Comparison of ENCODE assay signal across 22 cellular contexts in genomic region chr3:52250122-52250521, GRCh38. TPM values are rescaled to one million over a fixed set of nuclear protein-coding genes. Genes with fewer than 3 reads are reported as not detected.
DNase-seq lines count a peak whose midpoint lies in the region; ATAC-seq and TF ChIP-seq lines count a peak whose summit lies in the region.
"Had no signal": no experiment of that assay in that cellular context is flagged by ENCODE, and none has a peak within 500 bp of the region (broad histone marks: within the 10 kb centered on the region; RNA-seq: fewer than 3 reads in every experiment).

No MANE protein-coding gene starts in this region.

- H3K27ac ChIP-seq in BLaER1 (no peak overlapping the region), gastroesophageal sphincter (no peak overlapping the region)
- no peak overlapping the region for H3K27ac ChIP-seq in CD8-positive, alpha-beta T cell (ENCODE audit: low read depth, low read length)
- H3K27ac ChIP-seq: body of pancreas, transverse colon had no signal

- intact Hi-C loops in CD8-positive, alpha-beta T cell (cut with DNase I, micrococcal nuclease) = no loop called here

- 60% methylated on average over 1 of the region's 1 CpG; no CpG with 5 or more reads in 1 of the 2 donors for WGBS in gastroesophageal sphincter (ENCODE audit: low coverage in 1 of 2), 2 donors

- H3K4me1 ChIP-seq in BLaER1 (peaks cover 56% of the 10 kb centered on the region), gastroesophageal sphincter (peaks cover 0 to 39% (median under 1%) of the 10 kb centered on the region in 3 donors)
- peaks cover 92% of the 10 kb centered on the region for H3K4me1 ChIP-seq in CD8-positive, alpha-beta T cell (ENCODE audit: insufficient read depth, low read length)
- H3K4me1 ChIP-seq: BE2C had no signal

- no peak for TF ChIP-seq CTCF in CD8-positive, alpha-beta T cell (IDR thresholded peaks at IDR 0.05)
- no peak for TF ChIP-seq CTCF in gastroesophageal sphincter (IDR thresholded peaks at IDR 0.05)

- POLR2A ChIA-PET in CD8-positive, alpha-beta T cell (lab: Charles Lee) = interaction anchor here (1.2 to 28.6 kb wide), 7 partner anchors 10 to 47 kb away, joined by 3 to 685 read pairs (median 8); partner anchors contain the start of genes GLYCTK, TWF2 and WDR82
- POLR2A ChIA-PET in naive thymus-derived CD8-positive, alpha-beta T cell (lab: Charles Lee) = interaction anchor here (43.1 to 58.8 kb wide), 3 partner anchors 0 to 33 kb away, joined by 1452 to 1841 read pairs (median 1452); partner anchors contain the start of genes GLYCTK, PPM1M, TLR9 and TWF2

- H3K9me3 Mint-ChIP-seq in CD8-positive, alpha-beta T cell = no peaks in the 10 kb centered on the region
- H3K9me3 Mint-ChIP-seq in activated naive CD4-positive, alpha-beta T cell treated with anti-CD3 and anti-CD28 coated beads, Interleukin-2, amount 50 U/mL, for 72 hours = no peaks in the 10 kb centered on the region
- H3K9me3 Mint-ChIP-seq in naive thymus-derived CD8-positive, alpha-beta T cell = no peaks in the 10 kb centered on the region

- H3K4me3 Mint-ChIP-seq in CD8-positive, alpha-beta T cell = peak overlapping the region; percentile 11
- H3K4me3 Mint-ChIP-seq in naive thymus-derived CD8-positive, alpha-beta T cell = peak overlapping the region in 8 of 10 donors; percentile 35 to 86 (median 64)

- H3K4me3 ChIP-seq in BLaER1 = no peak overlapping the region
- no peak overlapping the region for H3K4me3 ChIP-seq in CD8-positive, alpha-beta T cell (ENCODE audit: low read depth, low read length)
- no peak overlapping the region for H3K4me3 ChIP-seq in gastroesophageal sphincter
- H3K4me3 ChIP-seq: body of pancreas, dorsolateral prefrontal cortex, transverse colon had no signal

- H4K20me1 ChIP-seq in BLaER1 = peaks cover 41% of the 10 kb centered on the region

- H3K4me1 Mint-ChIP-seq in CD8-positive, alpha-beta T cell (ENCODE audit: low read depth) = peaks cover 87% of the 10 kb centered on the region
- H3K4me1 Mint-ChIP-seq in naive thymus-derived CD8-positive, alpha-beta T cell = peaks cover 46 to 91% (median 88%) of the 10 kb centered on the region in 4 donors

- no peak for TF ChIP-seq EP300 in gastroesophageal sphincter (IDR thresholded peaks at IDR 0.05)

- TF ChIP-seq POLR2A in gastroesophageal sphincter (IDR thresholded peaks at IDR 0.05) (no peak), GM18505 (IDR thresholded peaks at IDR 0.05; ENCODE audit: borderline replicate concordance, extremely low read depth, insufficient read depth, insufficient read length) (no peak)

- DNase-seq in CD8-positive, alpha-beta T cell = peak in 1 of 7 experiments; percentile 4
- DNase-seq in activated naive CD4-positive, alpha-beta T cell treated with anti-CD3 and anti-CD28 coated beads, Interleukin-2, amount 50 U/mL, for 72 hours (ENCODE audit: low spot score in 2 of 2) = no peak
- DNase-seq in naive thymus-derived CD8-positive, alpha-beta T cell = no peak
- DNase-seq in amygdala (lab: John Stamatoyannopoulos, UW) = no peak
- DNase-seq: BE2C; body of pancreas; DMS53; dorsolateral prefrontal cortex; HCEC 1CT; NCI-H1694; NCI-H446 treated with DMSO at 0.1 percent for 48 hours; stimulated activated CD4-positive, alpha-beta T cell treated with anti-CD3 and anti-CD28 coated beads, Interleukin-4, amount 100 ng/mL, for 4 hours; transverse colon had no signal

- H3K27ac Mint-ChIP-seq in CD8-positive, alpha-beta T cell = peak overlapping the region; percentile 96
- peak overlapping the region; percentile 76 to 86 for H3K27ac Mint-ChIP-seq in activated naive CD4-positive, alpha-beta T cell treated with anti-CD3 and anti-CD28 coated beads, Interleukin-2, amount 50 U/mL, for 72 hours
- peak overlapping the region; percentile 91 to 100 (median 98) for H3K27ac Mint-ChIP-seq in naive thymus-derived CD8-positive, alpha-beta T cell

- CTCF ChIA-PET in CD8-positive, alpha-beta T cell (lab: Charles Lee) = interaction anchor here (1.0 to 29.3 kb wide), 7 partner anchors 11 to 36 kb away, joined by 3 to 622 read pairs (median 11); partner anchors contain the start of genes GLYCTK, TWF2 and WDR82

- H3K4me2 ChIP-seq in BLaER1 = no peak overlapping the region

- ATAC-seq in CD8-positive, alpha-beta T cell = no peak
- no peak for ATAC-seq in activated naive CD4-positive, alpha-beta T cell treated with anti-CD3 and anti-CD28 coated beads, Interleukin-2, amount 50 U/mL, for 72 hours
- ATAC-seq in naive thymus-derived CD8-positive, alpha-beta T cell = no peak
- ATAC-seq in gastroesophageal sphincter = no peak
- ATAC-seq in esophagus mucosa = no peak
- ATAC-seq in GM18505 (IDR thresholded peaks at IDR 0.05; ENCODE audit: unreplicated experiment) = no peak
- ATAC-seq: body of pancreas had no signal

- peaks cover 76% of the 10 kb centered on the region for H3K36me3 Mint-ChIP-seq in CD8-positive, alpha-beta T cell
- H3K36me3 Mint-ChIP-seq in activated naive CD4-positive, alpha-beta T cell treated with anti-CD3 and anti-CD28 coated beads, Interleukin-2, amount 50 U/mL, for 72 hours = peaks cover 15 to 51% of the 10 kb centered on the region in 2 donors
- H3K36me3 Mint-ChIP-seq in naive thymus-derived CD8-positive, alpha-beta T cell = peaks cover 0 to 67% (median 13%) of the 10 kb centered on the region in 3 donors

- H3K27me3 ChIP-seq in BLaER1 = no peaks in the 10 kb centered on the region
- H3K27me3 ChIP-seq in CD8-positive, alpha-beta T cell (ENCODE audit: insufficient read depth, low read length) = no peaks in the 10 kb centered on the region
- no peaks in the 10 kb centered on the region for H3K27me3 ChIP-seq in gastroesophageal sphincter
- H3K27me3 ChIP-seq: BE2C, body of pancreas, dorsolateral prefrontal cortex, transverse colon had no signal

- H3K27me3 Mint-ChIP-seq in CD8-positive, alpha-beta T cell (ENCODE audit: low read depth) = no peaks in the 10 kb centered on the region
- H3K27me3 Mint-ChIP-seq in naive thymus-derived CD8-positive, alpha-beta T cell = peaks cover 0 to 2% (median 0%) of the 10 kb centered on the region in 5 donors

- H3K9ac ChIP-seq in BLaER1 = peak overlapping the region; percentile 5; the same call in 1 of the 2 replicates

- peaks cover 64% of the 10 kb centered on the region for H3K36me3 ChIP-seq in BLaER1
- H3K36me3 ChIP-seq in CD8-positive, alpha-beta T cell (ENCODE audit: insufficient read depth, low read length) = peaks cover 16% of the 10 kb centered on the region
- H3K36me3 ChIP-seq in gastroesophageal sphincter = peaks cover 0 to 74% of the 10 kb centered on the region in 2 donors

- H3K9me3 ChIP-seq in BLaER1 (no peaks in the 10 kb centered on the region), gastroesophageal sphincter (no peaks in the 10 kb centered on the region)
- no peaks in the 10 kb centered on the region for H3K9me3 ChIP-seq in CD8-positive, alpha-beta T cell (ENCODE audit: low read length)
- H3K9me3 ChIP-seq: BE2C, body of pancreas, transverse colon had no signal

RNA-seq across cellular contexts. Expression of gene PPM1M, which starts 4.6 kb away (rescaled TPM):
- total RNA-seq in CD8-positive, alpha-beta T cell = 10 to 100 TPM; 43.9 to 46.9 TPM
- 10 to 100 TPM; 52.3 to 74.1 TPM for total RNA-seq in activated naive CD4-positive, alpha-beta T cell treated with anti-CD3 and anti-CD28 coated beads, Interleukin-2, amount 50 U/mL, for 72 hours
- 100 to 1,000 TPM; 108 to 114 TPM for total RNA-seq in naive thymus-derived CD8-positive, alpha-beta T cell
- polyA plus RNA-seq in naive thymus-derived CD8-positive, alpha-beta T cell = 100 to 1,000 TPM in 2 of 3 donors, 10 to 100 TPM in 1; 68.0 to 172 (median 106) TPM
- total RNA-seq in gastroesophageal sphincter = 10 to 100 TPM; 20.3 to 36.6 (median 29.9) TPM
- total RNA-seq in esophagus mucosa = 9.5 TPM

RNA-seq across cellular contexts. Expression of gene TWF2, which starts 11.2 kb away (rescaled TPM):
- total RNA-seq in CD8-positive, alpha-beta T cell = 10 to 100 TPM; 31.1 to 31.2 TPM
- 100 to 1,000 TPM in 1 of 2 donors, 10 to 100 TPM in 1; 75.8 to 139 TPM for total RNA-seq in activated naive CD4-positive, alpha-beta T cell treated with anti-CD3 and anti-CD28 coated beads, Interleukin-2, amount 50 U/mL, for 72 hours
- 10 to 100 TPM; 77.2 to 77.6 TPM for total RNA-seq in naive thymus-derived CD8-positive, alpha-beta T cell
- polyA plus RNA-seq in naive thymus-derived CD8-positive, alpha-beta T cell = 100 to 1,000 TPM; 112 to 171 (median 142) TPM
- total RNA-seq in gastroesophageal sphincter = 10 to 100 TPM; 46.8 to 79.5 (median 69.2) TPM
- 37.4 TPM for total RNA-seq in esophagus mucosa

RNA-seq across cellular contexts. Expression of gene TLR9, which starts 24.7 kb away (rescaled TPM):
- total RNA-seq in CD8-positive, alpha-beta T cell = under 1 TPM in 1 of 2 experiments, not detected in 1; 0.33 TPM
- under 1 TPM; 0.18 to 0.86 TPM for total RNA-seq in activated naive CD4-positive, alpha-beta T cell treated with anti-CD3 and anti-CD28 coated beads, Interleukin-2, amount 50 U/mL, for 72 hours
- 1 to 10 TPM; 2.4 to 2.8 TPM for total RNA-seq in naive thymus-derived CD8-positive, alpha-beta T cell
- not detected for polyA plus RNA-seq in naive thymus-derived CD8-positive, alpha-beta T cell
- total RNA-seq in gastroesophageal sphincter = not detected
- 0.04 TPM for total RNA-seq in esophagus mucosa
- total RNA-seq: MCF 10A, osteocyte, skeletal muscle tissue had no signal
- polyA plus RNA-seq: fibroblast of lung, keratinocyte had no signal

RNA-seq across cellular contexts. Expression of gene WDR82, which starts 28.3 kb away (rescaled TPM):
- total RNA-seq in CD8-positive, alpha-beta T cell = 100 to 1,000 TPM; 115 to 117 TPM
- 100 to 1,000 TPM in 1 of 2 donors, 10 to 100 TPM in 1; 96.6 to 129 TPM for total RNA-seq in activated naive CD4-positive, alpha-beta T cell treated with anti-CD3 and anti-CD28 coated beads, Interleukin-2, amount 50 U/mL, for 72 hours
- 100 to 1,000 TPM; 190 to 191 TPM for total RNA-seq in naive thymus-derived CD8-positive, alpha-beta T cell
- polyA plus RNA-seq in naive thymus-derived CD8-positive, alpha-beta T cell = 100 to 1,000 TPM; 136 to 172 (median 146) TPM
- total RNA-seq in gastroesophageal sphincter (10 to 100 TPM; 63.7 to 92.0 (median 86.7) TPM), esophagus mucosa (52.2 TPM)

RNA-seq across cellular contexts. Expression of gene GLYCTK, which starts 37.5 kb away (rescaled TPM):
- 10 to 100 TPM; 27.1 to 28.1 TPM for total RNA-seq in CD8-positive, alpha-beta T cell
- total RNA-seq in activated naive CD4-positive, alpha-beta T cell treated with anti-CD3 and anti-CD28 coated beads, Interleukin-2, amount 50 U/mL, for 72 hours = 10 to 100 TPM; 20.4 to 24.1 TPM
- 10 to 100 TPM; 39.9 to 41.5 TPM for total RNA-seq in naive thymus-derived CD8-positive, alpha-beta T cell
- polyA plus RNA-seq in naive thymus-derived CD8-positive, alpha-beta T cell = 10 to 100 TPM in 1 of 3 donors, 1 to 10 TPM in 2; 6.4 to 10.4 (median 7.6) TPM
- total RNA-seq in gastroesophageal sphincter (1 to 10 TPM; 2.6 to 7.7 (median 3.1) TPM), esophagus mucosa (7.2 TPM)
